9 cellular contexts compared by ENCODE assay signal in the genomic region with DNA sequence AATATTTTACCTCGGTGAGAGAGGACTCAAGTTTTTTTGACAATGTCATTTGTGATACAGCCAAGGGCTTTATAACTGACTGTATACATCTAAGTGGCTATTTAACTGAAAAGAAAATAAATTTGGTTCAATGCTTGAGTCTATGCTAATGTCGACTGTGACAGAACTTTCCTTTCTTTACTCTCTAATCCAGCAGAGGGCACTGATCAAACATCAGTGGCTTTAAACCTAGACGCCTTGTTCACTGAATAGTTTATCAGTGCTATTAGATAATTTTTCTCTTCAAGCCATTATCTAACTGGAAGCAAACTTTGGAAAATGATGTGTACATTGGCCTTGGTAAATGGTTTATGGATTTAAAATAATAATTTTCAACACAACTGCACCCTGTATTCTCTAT.
A peak's percentile ranks its signal among the peaks of the same experiment; 100 is the strongest.
DNase-seq lines count a peak whose midpoint lies in the region; ATAC-seq and TF ChIP-seq lines count a peak whose summit lies in the region.
"Had no signal": no experiment of that assay in that cellular context is flagged by ENCODE, and none has a peak within 500 bp of the region (broad histone marks: within the 10 kb centered on the region; RNA-seq: fewer than 3 reads in every experiment).

No MANE protein-coding gene starts in this region.

- BruUV-seq in PC-3 (replicated peaks; lab: Mats Ljungman, UMichigan), result no TSS peak

- intact Hi-C loops in PC-3 (cut with micrococcal nuclease), result no loop called here

- CTCF ChIA-PET in PC-3 (lab: Charles Lee), result no interaction called here

- no peaks in the 10 kb centered on the region for H3K9me2 ChIP-seq in PC-3 (replicated peaks; ENCODE audit: low read length)

- peak; percentile 54 for ATAC-seq in GM21723 (IDR thresholded peaks at IDR 0.05; ENCODE audit: unreplicated experiment)
- ATAC-seq in PC-3, result no peak
- ATAC-seq in GM19328 (IDR thresholded peaks at IDR 0.05; ENCODE audit: unreplicated experiment), result no peak
- ATAC-seq: K562; stimulated activated effector memory CD8-positive, alpha-beta T cell treated with anti-CD3 and anti-CD28 coated beads, Interleukin-12 subunit alpha, Interleukin-12 subunit beta, amount 100 ng/mL, for 72 hours had no signal

- POLR2A ChIA-PET in PC-3 (lab: Charles Lee; ENCODE audit: unreplicated experiment), result no interaction called here

- no peak overlapping the region for H3K9ac ChIP-seq in PC-3 (ENCODE audit: low read length)

- no peak overlapping the region for H3K27ac ChIP-seq in PC-3 (ENCODE audit: low read length)

- no peak overlapping the region for H3K4me2 ChIP-seq in PC-3 (ENCODE audit: low read length)

- no peaks in the 10 kb centered on the region for H3K79me2 ChIP-seq in PC-3 (ENCODE audit: low read length)

- no peaks in the 10 kb centered on the region for H3K27me3 ChIP-seq in PC-3 (ENCODE audit: low read length)

- peak; percentile 45 for DNase-seq in GM13977 (ENCODE audit: low spot score)
- DNase-seq in PC-3, result peak; percentile 30
- peak; percentile 7 for DNase-seq in midbrain (lab: John Stamatoyannopoulos, UW)
- DNase-seq in NOMO-1 treated with dmso at 0.1 percent for 144 hours (lab: John Stamatoyannopoulos, UW; ENCODE audit: unreplicated experiment), result no peak
- no peak for DNase-seq in islet precursor cell

- in situ Hi-C loops in GM13977 (cut with MboI; ENCODE audit: low pct_unique_long_range_greater_than_20kb, low sequenced_read_pairs, unreplicated experiment), result no loop called here

- peaks cover 4% of the 10 kb centered on the region; the same call in 1 of the 2 replicates for H3K9me3 ChIP-seq in PC-3 (ENCODE audit: low read length)

- H3K36me3 ChIP-seq in PC-3 (ENCODE audit: low read depth, low read length), result no peaks in the 10 kb centered on the region

- TF ChIP-seq CTCF in GM13977 (IDR thresholded peaks at IDR 0.05; ENCODE audit: extremely low read depth, insufficient read depth, missing control alignments), result peak; percentile 35
- TF ChIP-seq CTCF in PC-3 (conservative IDR thresholded peaks at IDR 0.05; ENCODE audit: low read depth, low read length), result peak; percentile 57

- H3K4me1 ChIP-seq in PC-3 (ENCODE audit: insufficient read depth, low read length), result no peaks in the 10 kb centered on the region

- H2AFZ ChIP-seq in PC-3 (ENCODE audit: low read length), result no peak overlapping the region

- no peaks in the 10 kb centered on the region for H4K20me1 ChIP-seq in PC-3 (ENCODE audit: low read length)

- no peaks in the 10 kb centered on the region for H3F3A ChIP-seq in PC-3 (ENCODE audit: low read length, unreplicated experiment)

- H3K4me3 ChIP-seq in PC-3 (ENCODE audit: low read length), result no peak overlapping the region
- H3K4me3 ChIP-seq: K562 had no signal

Comparison
In these comparisons a context has a peak if more than half of its experiments do, and no peak if none do; other contexts are left out.
1. DNase-seq: peak in GM13977 (single experiment), PC-3 (single experiment) and midbrain (single experiment); none in NOMO-1 treated with dmso at 0.1 percent for 144 hours (single experiment) and islet precursor cell (single experiment).